8 cellular contexts compared by ENCODE assay signal in the genomic region with DNA sequence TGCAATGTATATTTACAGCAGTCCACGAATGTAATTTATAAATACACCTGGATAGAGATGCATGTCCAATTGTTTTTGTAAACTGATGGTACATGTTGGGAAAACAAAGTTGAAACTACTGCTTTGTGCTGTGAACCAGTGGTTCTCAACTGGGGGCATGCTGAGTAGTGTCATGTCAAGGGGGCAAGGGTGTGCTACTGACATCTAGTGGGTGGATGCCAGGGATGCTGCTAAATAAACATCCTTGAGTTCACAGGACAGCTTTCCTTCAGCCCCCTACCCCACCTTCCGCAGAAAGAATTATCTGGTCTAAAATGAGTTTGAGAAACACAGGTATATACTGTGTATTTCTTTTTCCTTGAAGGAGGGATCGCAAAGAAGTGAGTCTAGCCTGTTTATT.
DNase-seq lines count a peak whose midpoint lies in the region; ATAC-seq and TF ChIP-seq lines count a peak whose summit lies in the region.

No MANE protein-coding gene starts in this region.

- H3K4me1 Mint-ChIP-seq in Calu3 (ENCODE audit: low read depth, unreplicated experiment), result peaks cover 42% of the 10 kb centered on the region

- peak; percentile 41 for TF ChIP-seq CTCF in Calu3 (IDR thresholded peaks at IDR 0.05; ENCODE audit: unreplicated experiment)

- H3K27me3 ChIP-seq in mesendoderm (ENCODE audit: insufficient read depth, low read length, poor library complexity), result no peaks in the 10 kb centered on the region

- no peak overlapping the region for H3K23ac ChIP-seq in mesendoderm (ENCODE audit: low read length)

- H3K79me2 ChIP-seq in mesendoderm (ENCODE audit: control insufficient read depth, insufficient read depth, low read length), result peaks cover 3% of the 10 kb centered on the region

- no TSS peak for BruUV-seq in Calu3 (replicated peaks; lab: Mats Ljungman, UMichigan)

- H2BK120ac ChIP-seq in mesendoderm (ENCODE audit: low read depth, low read length), result no peak overlapping the region

- no peak overlapping the region for H3K18ac ChIP-seq in mesendoderm (ENCODE audit: low read length)

- H3K27me3 Mint-ChIP-seq in Calu3 (ENCODE audit: unreplicated experiment), result no peaks in the 10 kb centered on the region

- H3K36me3 Mint-ChIP-seq in Calu3 (ENCODE audit: insufficient read depth, unreplicated experiment), result no peaks in the 10 kb centered on the region

- H4K8ac ChIP-seq in mesendoderm (ENCODE audit: low read depth, low read length), result no peak overlapping the region

- no peaks in the 10 kb centered on the region for H3K79me1 ChIP-seq in mesendoderm (ENCODE audit: low read length)

- H2BK5ac ChIP-seq in mesendoderm (ENCODE audit: low read length), result no peak overlapping the region

- no peak overlapping the region for H2AK5ac ChIP-seq in mesendoderm (ENCODE audit: low read length)

- CTCF ChIA-PET in Calu3 (lab: Charles Lee), result interaction anchor here (0.6 to 2.3 kb wide), 2 partner anchors 93 to 158 kb away, joined by 3 to 7 read pairs; no protein-coding TSS in a partner anchor

- no CpG with 5 or more reads among the region's 3 CpGs for WGBS in mesendoderm (ENCODE audit: extremely low coverage, insufficient coverage, low lambda C conversion rate)

- H4K5ac ChIP-seq in mesendoderm (ENCODE audit: low read length), result no peak overlapping the region

- H2BK15ac ChIP-seq in mesendoderm (replicated peaks; ENCODE audit: low read depth), result no peak overlapping the region

- H3K4ac ChIP-seq in mesendoderm (ENCODE audit: low read depth, low read length), result no peak overlapping the region

- no peak overlapping the region for H3K4me3 ChIP-seq in mesendoderm (ENCODE audit: low read length)

- H3K27ac Mint-ChIP-seq in Calu3 (ENCODE audit: unreplicated experiment), result no peak overlapping the region

- no peaks in the 10 kb centered on the region for H3K9me3 Mint-ChIP-seq in Calu3 (ENCODE audit: low read depth, unreplicated experiment)

- H3K27ac ChIP-seq in mesendoderm (ENCODE audit: low read depth, low read length), result no peak overlapping the region

- intact Hi-C loops in Calu3 (cut with micrococcal nuclease; ENCODE audit: unreplicated experiment), result loop anchor here (2.0 to 10.0 kb wide), 3 partner anchors 95 to 235 kb away; partner anchors contain the start of gene RASAL2

- peak; percentile 60 for DNase-seq in Calu3
- DNase-seq in NCI-H1694 treated with DMSO at 0.1 percent for 48 hours (lab: John Stamatoyannopoulos, UW), result peak; percentile 14
- peak; percentile 21 for DNase-seq in cerebellar cortex (ENCODE audit: low spot score)
- DNase-seq in mesendoderm, result peak; percentile 88
- no peak for DNase-seq in amniotic stem cell (lab: John Stamatoyannopoulos, UW)

- ATAC-seq in GM21786 (IDR thresholded peaks at IDR 0.05; ENCODE audit: unreplicated experiment), result peak; percentile 66
- ATAC-seq in HG03439 (IDR thresholded peaks at IDR 0.05; ENCODE audit: unreplicated experiment), result no peak
- ATAC-seq in GM18519 (IDR thresholded peaks at IDR 0.05; ENCODE audit: low FRiP score, unreplicated experiment), result no peak

- no peak overlapping the region for H3K9ac ChIP-seq in mesendoderm (ENCODE audit: low read length)

- H3K4me2 ChIP-seq in mesendoderm (ENCODE audit: low read length), result no peak overlapping the region

- no peaks in the 10 kb centered on the region for H3K36me3 ChIP-seq in mesendoderm (ENCODE audit: control insufficient read depth, insufficient read depth, low read length)

- H3K56ac ChIP-seq in mesendoderm (ENCODE audit: low read length), result no peak overlapping the region

- H3K4me3 Mint-ChIP-seq in Calu3 (ENCODE audit: low read depth, unreplicated experiment), result no peak overlapping the region

- no peaks in the 10 kb centered on the region for H3K4me1 ChIP-seq in mesendoderm (ENCODE audit: control insufficient read depth, low read depth, low read length)
